ENCODE assay signal across 27 cellular contexts in the genomic region with DNA sequence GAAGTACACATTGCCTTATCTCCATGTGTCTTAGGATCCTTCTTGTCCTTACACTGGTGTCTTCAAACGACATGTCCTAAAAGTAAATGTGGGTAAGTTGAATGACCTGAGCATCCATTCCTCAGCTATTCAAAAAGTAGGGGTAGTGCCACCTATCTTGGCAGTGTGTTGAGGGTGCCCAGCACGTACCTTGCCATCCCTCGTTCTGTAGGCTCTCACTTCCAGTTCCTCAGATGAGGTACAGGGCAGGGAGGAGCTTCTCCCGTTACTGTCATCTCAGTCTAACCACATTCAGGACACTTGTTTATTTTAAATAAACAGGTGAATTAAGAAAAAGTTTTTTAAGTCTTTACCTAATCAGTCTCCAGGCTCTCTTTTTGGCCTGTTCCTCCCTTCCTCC.
"Had no signal": no experiment of that assay in that cellular context is flagged by ENCODE, and none has a peak within 500 bp of the region (broad histone marks: within the 10 kb centered on the region; RNA-seq: fewer than 3 reads in every experiment).

No MANE protein-coding gene starts in this region.

- H3K27ac Mint-ChIP-seq: mesothelial cell of epicardium had no signal

- H3K4me3 Mint-ChIP-seq: mesothelial cell of epicardium had no signal

- H3K4me1 ChIP-seq: esophagus squamous epithelium, gastrocnemius medialis, heart right ventricle, left lung, lower lobe of right lung had no signal

- DNase-seq: dermis blood vessel endothelial cell; dorsolateral prefrontal cortex; effector CD4-positive, alpha-beta T cell; effector memory CD4-positive, alpha-beta T cell; erythroblast; esophagus squamous epithelium; foreskin fibroblast; foreskin melanocyte; gastrocnemius medialis; glutamatergic neuron; head of caudate nucleus; heart right ventricle; hippocampal formation; left cardiac atrium; left lung; left ventricle myocardium superior; lower lobe of right lung; mesenchymal stem cell; mucosa of descending colon had no signal

- FAIRE-seq: colon, endothelial cell of umbilical vein, islet of Langerhans, keratinocyte had no signal

- H3K4me1 Mint-ChIP-seq: mesothelial cell of epicardium had no signal

- H3K27ac ChIP-seq: coronary artery, dorsolateral prefrontal cortex, epithelial cell of prostate, esophagus squamous epithelium, gastrocnemius medialis, heart right ventricle, left lung, lower lobe of right lung had no signal

- H3K9me3 ChIP-seq: esophagus squamous epithelium, gastrocnemius medialis, heart right ventricle, left lung, lower lobe of right lung, mucosa of descending colon had no signal

- H3K9me3 Mint-ChIP-seq: mesothelial cell of epicardium had no signal

- H3K27me3 ChIP-seq: dorsolateral prefrontal cortex, esophagus squamous epithelium, gastrocnemius medialis, heart right ventricle, left lung had no signal

- ATAC-seq: esophagus mucosa, gastrocnemius medialis, heart right ventricle, left cardiac atrium, left lung, left ventricle myocardium superior, lower lobe of right lung, mucosa of descending colon had no signal

- H3K4me3 ChIP-seq: coronary artery, dorsolateral prefrontal cortex, esophagus squamous epithelium, gastrocnemius medialis, heart right ventricle, left lung, lower lobe of right lung, mucosa of descending colon had no signal
